In the genomic region with DNA sequence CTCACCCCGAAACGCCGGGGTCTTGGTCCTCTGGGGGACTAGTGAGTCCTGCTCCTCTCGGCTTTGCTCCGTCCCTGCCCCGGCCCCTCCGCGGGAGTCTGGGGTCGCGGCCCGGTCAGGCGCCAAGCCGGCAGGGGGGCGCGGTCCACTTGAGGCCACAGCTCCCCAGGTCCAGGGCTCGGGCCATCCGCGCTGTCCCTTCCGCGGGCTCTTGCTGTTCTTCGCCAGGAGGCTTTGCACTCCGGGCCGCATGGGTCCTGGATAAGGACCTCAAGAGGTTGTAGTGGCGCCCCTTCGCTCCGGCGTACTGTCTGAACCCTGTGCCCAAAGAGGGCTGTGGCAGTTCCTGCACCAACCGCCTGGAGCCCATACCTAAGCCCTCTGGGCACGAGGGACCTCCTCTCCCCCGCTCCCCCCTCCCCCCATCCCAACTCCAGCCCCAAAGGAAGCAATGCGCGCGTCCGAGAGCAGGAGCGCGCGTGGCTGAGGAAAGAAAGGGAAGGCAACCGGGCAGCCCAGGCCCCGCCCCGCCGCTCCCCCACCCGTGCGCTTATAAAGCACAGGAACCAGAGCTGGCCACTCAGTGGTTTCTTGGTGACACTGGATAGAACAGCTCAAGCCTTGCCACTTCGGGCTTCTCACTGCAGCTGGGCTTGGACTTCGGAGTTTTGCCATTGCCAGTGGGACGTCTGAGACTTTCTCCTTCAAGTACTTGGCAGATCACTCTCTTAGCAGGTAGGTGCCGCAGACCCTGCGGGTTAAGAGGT, we compare ENCODE assay signal across 1 cellular context.
TF ChIP-seq lines count a peak whose summit lies in the region.

TSS of gene ADM (plus strand) at position 579 of the 767 bp plus-strand sequence. CDS start 628 bp downstream, outside the sequence.

TF ChIP-seq in HepG2, 621 proteins besides CTCF, POLR2A, EP300 and RAD21 (continued from another document and continues in another):
- TF ChIP-seq GMEB1 (CRISPR knock-in tag; IDR thresholded peaks at IDR 0.05; ENCODE audit: borderline replicate concordance) (peak; percentile 57; the same call in 1 of the 2 replicates), HMG20A (CRISPR knock-in tag; IDR thresholded peaks at IDR 0.05; ENCODE audit: borderline replicate concordance) (0 out of 2 replicates have a peak, but pooled peaks have one; percentile 13), MAFK (conservative IDR thresholded peaks at IDR 0.05 in 1 of 2, IDR thresholded peaks at IDR 0.05 in 1 of 2; ENCODE audit: low read length in 2 of 2) (no peak), MED8 (CRISPR knock-in tag; IDR thresholded peaks at IDR 0.05; ENCODE audit: insufficient replicate concordance) (no peak), ZNF446 (CRISPR knock-in tag; IDR thresholded peaks at IDR 0.05) (no peak), ZNF580 (CRISPR knock-in tag; IDR thresholded peaks at IDR 0.05; ENCODE audit: borderline replicate concordance, low read depth) (peak; percentile 17; the same call in 1 of the 2 replicates), HNF4A (CRISPR knock-in tag; IDR thresholded peaks at IDR 0.05) (peak; percentile 25; the same call in 1 of the 2 replicates), XRCC5 (optimal IDR thresholded peaks at IDR 0.05; ENCODE audit: low read length) (no peak), ZNF30 (CRISPR knock-in tag; IDR thresholded peaks at IDR 0.05) (no peak), ZBTB42 (CRISPR knock-in tag; IDR thresholded peaks at IDR 0.05) (no peak), CHD4 (IDR thresholded peaks at IDR 0.05; ENCODE audit: borderline replicate concordance, low read length) (no peak), E2F2 (CRISPR knock-in tag; IDR thresholded peaks at IDR 0.05; ENCODE audit: borderline replicate concordance) (no peak), EHMT2 (IDR thresholded peaks at IDR 0.05; ENCODE audit: borderline replicate concordance, low read depth, low read length) (no peak), ZNF274 (CRISPR knock-in tag; IDR thresholded peaks at IDR 0.05) (no peak), ZKSCAN1 (IDR thresholded peaks at IDR 0.05; ENCODE audit: low read length) (peak; percentile 22; the same call in 1 of the 2 replicates), ZNF17 (CRISPR knock-in tag; IDR thresholded peaks at IDR 0.05) (no peak), MBD4 (IDR thresholded peaks at IDR 0.05; ENCODE audit: borderline replicate concordance, low read length) (no peak), NFKB2 (CRISPR knock-in tag; IDR thresholded peaks at IDR 0.05; ENCODE audit: borderline replicate concordance) (peak; percentile 62; the same call in 1 of the 2 replicates), KLF6 (CRISPR knock-in tag; IDR thresholded peaks at IDR 0.05) (peak; percentile 70), ELF3 (CRISPR knock-in tag; IDR thresholded peaks at IDR 0.05) (peak; percentile 23; the same call in 1 of the 2 replicates), HNRNPUL1 (IDR thresholded peaks at IDR 0.05; ENCODE audit: low read depth, low read length) (no peak), BCL3 (CRISPR knock-in tag; IDR thresholded peaks at IDR 0.05) (peak; percentile 52; the same call in 1 of the 2 replicates), SNAPC4 (CRISPR knock-in tag; IDR thresholded peaks at IDR 0.05) (no peak), ZEB1 (IDR thresholded peaks at IDR 0.05; ENCODE audit: insufficient replicate concordance, low read depth) (peak; percentile 65), MAZ (IDR thresholded peaks at IDR 0.05; ENCODE audit: borderline replicate concordance, low read depth, low read length) (0 out of 2 replicates have a peak, but pooled peaks have one; percentile 73), MAZ (CRISPR knock-in tag; IDR thresholded peaks at IDR 0.05; ENCODE audit: low read depth) (peak; percentile 33; the same call in 1 of the 2 replicates), ZBTB21 (CRISPR knock-in tag; IDR thresholded peaks at IDR 0.05) (no peak), MAX (IDR thresholded peaks at IDR 0.05) (peak; percentile 60; the same call in 1 of the 2 replicates), CHD2 (IDR thresholded peaks at IDR 0.05; ENCODE audit: low read depth, low read length) (no peak; the same call in 1 of the 2 replicates), ZFY (CRISPR knock-in tag; IDR thresholded peaks at IDR 0.05) (peak; percentile 69), ZNF550 (CRISPR knock-in tag; IDR thresholded peaks at IDR 0.05; ENCODE audit: borderline replicate concordance) (no peak), REL (CRISPR knock-in tag; conservative IDR thresholded peaks at IDR 0.05) (no peak), SOX5 (CRISPR knock-in tag; IDR thresholded peaks at IDR 0.05; ENCODE audit: borderline replicate concordance) (peak; percentile 37; the same call in 1 of the 2 replicates), ZNF609 (CRISPR knock-in tag; IDR thresholded peaks at IDR 0.05; ENCODE audit: borderline replicate concordance) (0 out of 2 replicates have a peak, but pooled peaks have one; percentile 13)
- TF ChIP-seq, protein P1, sequence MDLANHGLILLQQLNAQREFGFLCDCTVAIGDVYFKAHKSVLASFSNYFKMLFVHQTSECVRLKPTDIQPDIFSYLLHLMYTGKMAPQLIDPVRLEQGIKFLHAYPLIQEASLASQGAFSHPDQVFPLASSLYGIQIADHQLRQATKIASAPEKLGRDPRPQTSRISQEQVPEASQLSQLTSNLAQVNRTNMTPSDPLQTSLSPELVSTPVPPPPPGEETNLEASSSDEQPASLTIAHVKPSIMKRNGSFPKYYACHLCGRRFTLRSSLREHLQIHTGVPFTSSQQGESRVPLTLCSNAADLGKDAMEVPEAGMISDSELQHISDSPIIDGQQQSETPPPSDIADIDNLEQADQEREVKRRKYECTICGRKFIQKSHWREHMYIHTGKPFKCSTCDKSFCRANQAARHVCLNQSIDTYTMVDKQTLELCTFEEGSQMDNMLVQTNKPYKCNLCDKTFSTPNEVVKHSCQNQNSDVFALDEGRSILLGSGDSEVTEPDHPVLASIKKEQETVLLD (CRISPR knock-in tag; IDR thresholded peaks at IDR 0.05; ENCODE audit: low read depth), result peak; percentile 61; the same call in 1 of the 2 replicates
- TF ChIP-seq, protein P2, sequence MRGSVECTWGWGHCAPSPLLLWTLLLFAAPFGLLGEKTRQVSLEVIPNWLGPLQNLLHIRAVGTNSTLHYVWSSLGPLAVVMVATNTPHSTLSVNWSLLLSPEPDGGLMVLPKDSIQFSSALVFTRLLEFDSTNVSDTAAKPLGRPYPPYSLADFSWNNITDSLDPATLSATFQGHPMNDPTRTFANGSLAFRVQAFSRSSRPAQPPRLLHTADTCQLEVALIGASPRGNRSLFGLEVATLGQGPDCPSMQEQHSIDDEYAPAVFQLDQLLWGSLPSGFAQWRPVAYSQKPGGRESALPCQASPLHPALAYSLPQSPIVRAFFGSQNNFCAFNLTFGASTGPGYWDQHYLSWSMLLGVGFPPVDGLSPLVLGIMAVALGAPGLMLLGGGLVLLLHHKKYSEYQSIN (CRISPR knock-in tag; IDR thresholded peaks at IDR 0.05; ENCODE audit: borderline replicate concordance), result no peak
- TF ChIP-seq, protein P3, sequence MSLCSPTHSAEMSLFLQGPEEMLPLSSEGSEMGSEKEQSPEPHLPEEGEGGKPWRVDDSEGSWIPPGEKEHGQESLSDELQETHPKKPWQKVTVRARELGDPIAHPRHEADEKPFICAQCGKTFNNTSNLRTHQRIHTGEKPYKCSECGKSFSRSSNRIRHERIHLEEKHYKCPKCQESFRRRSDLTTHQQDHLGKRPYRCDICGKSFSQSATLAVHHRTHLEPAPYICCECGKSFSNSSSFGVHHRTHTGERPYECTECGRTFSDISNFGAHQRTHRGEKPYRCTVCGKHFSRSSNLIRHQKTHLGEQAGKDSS (CRISPR knock-in tag; IDR thresholded peaks at IDR 0.05; ENCODE audit: borderline replicate concordance, low read depth), result peak; percentile 62; the same call in 1 of the 2 replicates
